Comparison of ENCODE assay signal across 16 cellular contexts in genomic region chr14:92673601-92674000, GRCh38.
"Had no signal": no experiment of that assay in that cellular context is flagged by ENCODE, and none has a peak within 500 bp of the region (broad histone marks: within the 10 kb centered on the region; RNA-seq: fewer than 3 reads in every experiment).

No MANE protein-coding gene starts in this region.

- H3K9me3 ChIP-seq: tibial artery, vagina had no signal

- H3K4me1 Mint-ChIP-seq: mesothelial cell of epicardium had no signal

- H3K27me3 ChIP-seq: brain microvascular endothelial cell, tibial artery, vagina had no signal

- DNase-seq: activated CD4-positive, alpha-beta T cell treated with anti-CD3 and anti-CD28 coated beads for 1 hour; activated CD4-positive, alpha-beta T cell treated with anti-CD3 and anti-CD28 coated beads, Interleukin-2, amount 50 U/mL, for 4 hours; brain microvascular endothelial cell; cortex of kidney; effector memory CD4-positive, alpha-beta T cell; foreskin fibroblast; hypothalamus; retina; stimulated activated CD4-positive, alpha-beta T cell treated with anti-CD3 and anti-CD28 coated beads, Interleukin-15, amount 100 ng/mL, for 24 hours; stimulated activated CD4-positive, alpha-beta T cell treated with anti-CD3 and anti-CD28 coated beads, Interleukin-4, amount 100 ng/mL, for 1 hour; stimulated activated naive CD4-positive, alpha-beta T cell; tibial artery had no signal

- H3K27ac Mint-ChIP-seq: mesothelial cell of epicardium had no signal

- H3K9me3 Mint-ChIP-seq: activated naive CD4-positive, alpha-beta T cell treated with anti-CD3 and anti-CD28 coated beads, Interleukin-2, amount 50 U/mL, for 24 hours; mesothelial cell of epicardium had no signal

- H3K4me3 Mint-ChIP-seq: activated naive CD4-positive, alpha-beta T cell treated with anti-CD3 and anti-CD28 coated beads, Interleukin-2, amount 50 U/mL, for 24 hours; mesothelial cell of epicardium had no signal

- H3K27me3 Mint-ChIP-seq: activated naive CD4-positive, alpha-beta T cell treated with anti-CD3 and anti-CD28 coated beads, Interleukin-2, amount 50 U/mL, for 24 hours had no signal

- H3K4me3 ChIP-seq: lung, tibial artery, vagina had no signal

- H3K27ac ChIP-seq: brain microvascular endothelial cell, tibial artery, vagina had no signal
